ENCODE assay signal across 8 cellular contexts in genomic region chr17:17822189-17822978, GRCh38.
DNase-seq lines count a peak whose midpoint lies in the region; ATAC-seq lines count a peak whose summit lies in the region.

No MANE protein-coding gene starts in this region.

- ATAC-seq in GM18511 (IDR thresholded peaks at IDR 0.05; ENCODE audit: unreplicated experiment): no peak

- DNase-seq in NCI-H2029 (lab: John Stamatoyannopoulos, UW) (peak; percentile 39), NCI-H2029 treated with DMSO at 0.1 percent for 48 hours (lab: John Stamatoyannopoulos, UW) (no peak), anterior cingulate cortex (lab: John Stamatoyannopoulos, UW) (peak in 55 of 58 donors; percentile 41 to 97 (median 81)), iris pigment epithelial cell (ENCODE audit: low read depth) (peak; percentile 91), stromal cell of bone marrow (ENCODE audit: low read depth) (peak; percentile 83), NK-92 (lab: John Stamatoyannopoulos, UW; ENCODE audit: unreplicated experiment) (no peak), SW480 (ENCODE audit: low spot score) (no peak)

Comparison
In these comparisons a context has a peak if more than half of its experiments do, and no peak if none do; other contexts are left out.
1. DNase-seq: peak in NCI-H2029 (single experiment), anterior cingulate cortex (55 of 58), iris pigment epithelial cell (single experiment) and stromal cell of bone marrow (single experiment); none in NCI-H2029 treated with DMSO at 0.1 percent for 48 hours (single experiment), NK-92 (single experiment) and SW480 (single experiment).